13 cellular contexts compared by ENCODE assay signal in the genomic region with DNA sequence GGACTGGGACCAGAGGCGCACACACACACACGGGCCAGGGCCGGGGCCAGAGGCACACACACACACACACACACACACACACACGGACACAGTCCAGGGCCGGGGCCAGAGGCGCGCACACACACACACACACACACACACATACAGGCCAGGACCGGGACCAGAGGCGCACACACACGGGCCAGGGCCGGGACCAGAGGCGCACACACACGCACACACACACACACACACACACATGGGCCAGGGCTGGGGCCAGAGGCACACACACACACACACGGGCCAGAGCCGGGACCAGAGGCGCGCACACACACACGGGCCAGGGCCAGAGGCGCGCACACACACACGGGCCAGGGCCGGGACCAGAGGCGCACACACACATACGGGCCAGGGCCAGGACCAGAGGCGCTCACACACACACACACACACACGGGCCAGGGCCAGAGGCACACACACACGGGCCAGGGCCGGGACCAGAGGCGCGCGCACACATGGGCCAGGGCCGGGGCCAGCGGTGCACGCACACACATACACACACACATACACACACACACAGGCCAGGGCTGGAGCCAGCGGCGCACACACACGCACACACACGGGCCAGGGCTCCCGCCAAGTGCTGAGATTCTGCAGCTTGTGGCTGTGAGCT.
DNase-seq lines count a peak whose midpoint lies in the region; ATAC-seq and TF ChIP-seq lines count a peak whose summit lies in the region.
"Had no signal": no experiment of that assay in that cellular context is flagged by ENCODE, and none has a peak within 500 bp of the region (broad histone marks: within the 10 kb centered on the region; RNA-seq: fewer than 3 reads in every experiment).

No MANE protein-coding gene starts in this region.

- H3K4me1 Mint-ChIP-seq in activated T-cell treated with anti-CD3 and anti-CD28 coated beads, Interleukin-2, amount 50 U/mL, for 4 hours (ENCODE audit: low read depth), result peaks cover 71% of the 10 kb centered on the region

- peaks cover 0 to 19% (median 15%) of the 10 kb centered on the region in 11 experiments; a peak in 15 of 22 replicates for H3K9me3 ChIP-seq in BLaER1 treated with 17β-estradiol and CSF1 and Interleukin-3, amounts not matched to agents 10 nM and 100 nM (replicated peaks in 1 of 11)
- H3K9me3 ChIP-seq in tibial nerve, result no peaks in the 10 kb centered on the region
- H3K9me3 ChIP-seq: SJSA1 had no signal

- no peaks in the 10 kb centered on the region for H3K9me3 Mint-ChIP-seq in activated T-cell treated with anti-CD3 and anti-CD28 coated beads, Interleukin-2, amount 50 U/mL, for 4 hours

- ATAC-seq in GM18498 (IDR thresholded peaks at IDR 0.05; ENCODE audit: unreplicated experiment) (peak; percentile 8), left lobe of liver (peak; percentile 14), GM19035 (IDR thresholded peaks at IDR 0.05; ENCODE audit: unreplicated experiment) (no peak)
- no peak for ATAC-seq in activated T-cell treated with anti-CD3 and anti-CD28 coated beads, Interleukin-2, amount 50 U/mL, for 4 hours

- H3K4me3 Mint-ChIP-seq in activated T-cell treated with anti-CD3 and anti-CD28 coated beads, Interleukin-2, amount 50 U/mL, for 4 hours, result peak overlapping the region; percentile 84
- H3K4me3 Mint-ChIP-seq: nephron had no signal

- 87 to 93% methylated on average over 19 to 26 of the region's 39 CpGs for WGBS in tibial nerve, 2 donors

- TF ChIP-seq CTCF in tibial nerve (IDR thresholded peaks at IDR 0.05), result no peak

- no peak for DNase-seq in activated T-cell treated with anti-CD3 and anti-CD28 coated beads, Interleukin-2, amount 50 U/mL, for 4 hours
- DNase-seq in left lobe of liver (ENCODE audit: low spot score) (no peak), tibial nerve (ENCODE audit: low spot score in 2 of 2) (no peak), SIG-M5 (lab: John Stamatoyannopoulos, UW) (no peak), NCI-H2196 (lab: John Stamatoyannopoulos, UW; ENCODE audit: unreplicated experiment) (no peak)
- DNase-seq: Calu3, hippocampal formation, NCI-H2081 treated with DMSO at 0.1 percent for 48 hours had no signal

- peak overlapping the region; percentile 91 to 99 (median 97) for H3K4me2 ChIP-seq in BLaER1 treated with 17β-estradiol and CSF1 and Interleukin-3, amounts not matched to agents 10 nM and 100 nM

- peaks cover 66 to 95% (median 82%) of the 10 kb centered on the region in 10 experiments for H3K4me1 ChIP-seq in BLaER1 treated with 17β-estradiol and CSF1 and Interleukin-3, amounts not matched to agents 10 nM and 100 nM
- peaks cover 0 to 19% (median 11%) of the 10 kb centered on the region in 4 donors for H3K4me1 ChIP-seq in tibial nerve

- TF ChIP-seq EP300 in tibial nerve (IDR thresholded peaks at IDR 0.05), result no peak

- H3K36me3 ChIP-seq in BLaER1 treated with 17β-estradiol and CSF1 and Interleukin-3, amounts not matched to agents 10 nM and 100 nM, result peaks cover 18 to 34% (median 28%) of the 10 kb centered on the region in 11 experiments
- H3K36me3 ChIP-seq in tibial nerve, result peaks cover 0 to 18% (median 0%) of the 10 kb centered on the region in 3 donors
- H3K36me3 ChIP-seq: SJSA1 had no signal

- H3K27ac ChIP-seq in BLaER1 treated with 17β-estradiol and CSF1 and Interleukin-3, amounts not matched to agents 10 nM and 100 nM, result peak overlapping the region; percentile 66 to 90 (median 86); a peak in 21 of 22 replicates
- H3K27ac ChIP-seq in tibial nerve, result no peak overlapping the region
- H3K27ac ChIP-seq: SJSA1 had no signal

- H3K27me3 Mint-ChIP-seq in activated T-cell treated with anti-CD3 and anti-CD28 coated beads, Interleukin-2, amount 50 U/mL, for 4 hours (ENCODE audit: low read depth), result no peaks in the 10 kb centered on the region

- no peak for TF ChIP-seq POLR2A in tibial nerve (IDR thresholded peaks at IDR 0.05)

- peak overlapping the region; percentile 11 to 69 (median 55); a peak in 19 of 20 replicates for H3K4me3 ChIP-seq in BLaER1 treated with 17β-estradiol and CSF1 and Interleukin-3, amounts not matched to agents 10 nM and 100 nM
- H3K4me3 ChIP-seq in tibial nerve, result peak overlapping the region in 1 of 4 donors; percentile 24
- H3K4me3 ChIP-seq: SJSA1 had no signal

- H3K27me3 ChIP-seq in BLaER1 treated with 17β-estradiol and CSF1 and Interleukin-3, amounts not matched to agents 10 nM and 100 nM, result peaks cover 0 to 16% (median 0%) of the 10 kb centered on the region in 11 experiments; a peak in 2 of 22 replicates
- H3K27me3 ChIP-seq in tibial nerve, result no peaks in the 10 kb centered on the region
- H3K27me3 ChIP-seq: SJSA1 had no signal

- peak overlapping the region; percentile 65 to 80 (median 75) for H3K9ac ChIP-seq in BLaER1 treated with 17β-estradiol and CSF1 and Interleukin-3, amounts not matched to agents 10 nM and 100 nM

- peaks cover 14% of the 10 kb centered on the region for H3K36me3 Mint-ChIP-seq in activated T-cell treated with anti-CD3 and anti-CD28 coated beads, Interleukin-2, amount 50 U/mL, for 4 hours (ENCODE audit: insufficient read depth)

- peaks cover 20 to 98% (median 81%) of the 10 kb centered on the region in 11 experiments; a peak in 19 of 22 replicates for H4K20me1 ChIP-seq in BLaER1 treated with 17β-estradiol and CSF1 and Interleukin-3, amounts not matched to agents 10 nM and 100 nM

Comparison
In these comparisons a context has a peak if more than half of its experiments do, and no peak if none do; other contexts are left out.
1. H3K27ac ChIP-seq: peak in BLaER1 treated with 17β-estradiol and CSF1 and Interleukin-3, amounts not matched to agents 10 nM and 100 nM (11 of 11); none in tibial nerve (0 of 4).
2. ATAC-seq: peak in GM18498 (single experiment) and left lobe of liver (single experiment); none in activated T-cell treated with anti-CD3 and anti-CD28 coated beads, Interleukin-2, amount 50 U/mL, for 4 hours (0 of 2) and GM19035 (single experiment).